ENCODE assay signal across 1 cellular context in the genomic region with DNA sequence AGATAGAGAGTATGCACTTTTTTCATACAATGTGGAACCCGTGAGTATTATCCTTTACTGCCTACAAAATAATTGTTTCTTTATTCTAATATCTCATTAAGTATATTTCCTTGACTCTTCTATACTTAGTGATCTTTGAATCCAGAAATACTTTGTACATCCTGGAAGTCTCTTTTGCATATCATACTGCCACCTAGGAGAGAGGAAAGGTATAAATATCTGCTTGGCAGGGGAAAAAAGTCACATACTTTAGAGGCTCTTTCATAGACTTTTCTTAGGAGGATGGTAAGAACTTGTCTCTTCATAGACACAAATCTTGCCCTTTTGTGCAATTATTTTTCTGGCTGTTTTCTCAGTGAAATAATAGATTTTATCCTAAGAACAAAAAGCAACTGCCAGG.
TF ChIP-seq lines count a peak whose summit lies in the region.

No MANE protein-coding gene starts in this region.

TF ChIP-seq in SK-N-SH treated with all-trans-retinoic acid at 6 μM for 48 hours, 23 proteins besides CTCF, POLR2A, EP300 and RAD21 (continued from another document):
- TF ChIP-seq, protein P1, sequence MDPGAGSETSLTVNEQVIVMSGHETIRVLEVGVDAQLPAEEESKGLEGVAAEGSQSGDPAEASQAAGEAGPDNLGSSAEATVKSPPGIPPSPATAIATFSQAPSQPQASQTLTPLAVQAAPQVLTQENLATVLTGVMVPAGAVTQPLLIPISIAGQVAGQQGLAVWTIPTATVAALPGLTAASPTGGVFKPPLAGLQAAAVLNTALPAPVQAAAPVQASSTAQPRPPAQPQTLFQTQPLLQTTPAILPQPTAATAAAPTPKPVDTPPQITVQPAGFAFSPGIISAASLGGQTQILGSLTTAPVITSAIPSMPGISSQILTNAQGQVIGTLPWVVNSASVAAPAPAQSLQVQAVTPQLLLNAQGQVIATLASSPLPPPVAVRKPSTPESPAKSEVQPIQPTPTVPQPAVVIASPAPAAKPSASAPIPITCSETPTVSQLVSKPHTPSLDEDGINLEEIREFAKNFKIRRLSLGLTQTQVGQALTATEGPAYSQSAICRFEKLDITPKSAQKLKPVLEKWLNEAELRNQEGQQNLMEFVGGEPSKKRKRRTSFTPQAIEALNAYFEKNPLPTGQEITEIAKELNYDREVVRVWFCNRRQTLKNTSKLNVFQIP (CRISPR knock-in tag; IDR thresholded peaks at IDR 0.05; ENCODE audit: borderline replicate concordance, low read depth): no peak
- TF ChIP-seq CSDC2 (CRISPR knock-in tag; IDR thresholded peaks at IDR 0.05): no peak
- TF ChIP-seq, protein P2, sequence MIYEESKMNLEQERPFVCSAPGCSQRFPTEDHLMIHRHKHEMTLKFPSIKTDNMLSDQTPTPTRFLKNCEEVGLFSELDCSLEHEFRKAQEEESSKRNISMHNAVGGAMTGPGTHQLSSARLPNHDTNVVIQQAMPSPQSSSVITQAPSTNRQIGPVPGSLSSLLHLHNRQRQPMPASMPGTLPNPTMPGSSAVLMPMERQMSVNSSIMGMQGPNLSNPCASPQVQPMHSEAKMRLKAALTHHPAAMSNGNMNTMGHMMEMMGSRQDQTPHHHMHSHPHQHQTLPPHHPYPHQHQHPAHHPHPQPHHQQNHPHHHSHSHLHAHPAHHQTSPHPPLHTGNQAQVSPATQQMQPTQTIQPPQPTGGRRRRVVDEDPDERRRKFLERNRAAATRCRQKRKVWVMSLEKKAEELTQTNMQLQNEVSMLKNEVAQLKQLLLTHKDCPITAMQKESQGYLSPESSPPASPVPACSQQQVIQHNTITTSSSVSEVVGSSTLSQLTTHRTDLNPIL (CRISPR knock-in tag; IDR thresholded peaks at IDR 0.05; ENCODE audit: low read depth): no peak
- no peak for TF ChIP-seq ZNF70 (CRISPR knock-in tag; IDR thresholded peaks at IDR 0.05)
- TF ChIP-seq, protein P3, sequence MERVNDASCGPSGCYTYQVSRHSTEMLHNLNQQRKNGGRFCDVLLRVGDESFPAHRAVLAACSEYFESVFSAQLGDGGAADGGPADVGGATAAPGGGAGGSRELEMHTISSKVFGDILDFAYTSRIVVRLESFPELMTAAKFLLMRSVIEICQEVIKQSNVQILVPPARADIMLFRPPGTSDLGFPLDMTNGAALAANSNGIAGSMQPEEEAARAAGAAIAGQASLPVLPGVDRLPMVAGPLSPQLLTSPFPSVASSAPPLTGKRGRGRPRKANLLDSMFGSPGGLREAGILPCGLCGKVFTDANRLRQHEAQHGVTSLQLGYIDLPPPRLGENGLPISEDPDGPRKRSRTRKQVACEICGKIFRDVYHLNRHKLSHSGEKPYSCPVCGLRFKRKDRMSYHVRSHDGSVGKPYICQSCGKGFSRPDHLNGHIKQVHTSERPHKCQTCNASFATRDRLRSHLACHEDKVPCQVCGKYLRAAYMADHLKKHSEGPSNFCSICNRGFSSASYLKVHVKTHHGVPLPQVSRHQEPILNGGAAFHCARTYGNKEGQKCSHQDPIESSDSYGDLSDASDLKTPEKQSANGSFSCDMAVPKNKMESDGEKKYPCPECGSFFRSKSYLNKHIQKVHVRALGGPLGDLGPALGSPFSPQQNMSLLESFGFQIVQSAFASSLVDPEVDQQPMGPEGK (CRISPR knock-in tag; IDR thresholded peaks at IDR 0.05; ENCODE audit: borderline replicate concordance): no peak
- TF ChIP-seq GLIS3 (CRISPR knock-in tag; IDR thresholded peaks at IDR 0.05): no peak
- TF ChIP-seq ZFP30 (CRISPR knock-in tag; IDR thresholded peaks at IDR 0.05): no peak
- no peak for TF ChIP-seq PPARA (CRISPR knock-in tag; IDR thresholded peaks at IDR 0.05; ENCODE audit: borderline replicate concordance)
- no peak for TF ChIP-seq TCF4 (CRISPR knock-in tag; IDR thresholded peaks at IDR 0.05; ENCODE audit: borderline replicate concordance)
- TF ChIP-seq ISL1 (CRISPR knock-in tag; IDR thresholded peaks at IDR 0.05): no peak
